Comparison of ENCODE assay signal across 8 cellular contexts in the genomic region with DNA sequence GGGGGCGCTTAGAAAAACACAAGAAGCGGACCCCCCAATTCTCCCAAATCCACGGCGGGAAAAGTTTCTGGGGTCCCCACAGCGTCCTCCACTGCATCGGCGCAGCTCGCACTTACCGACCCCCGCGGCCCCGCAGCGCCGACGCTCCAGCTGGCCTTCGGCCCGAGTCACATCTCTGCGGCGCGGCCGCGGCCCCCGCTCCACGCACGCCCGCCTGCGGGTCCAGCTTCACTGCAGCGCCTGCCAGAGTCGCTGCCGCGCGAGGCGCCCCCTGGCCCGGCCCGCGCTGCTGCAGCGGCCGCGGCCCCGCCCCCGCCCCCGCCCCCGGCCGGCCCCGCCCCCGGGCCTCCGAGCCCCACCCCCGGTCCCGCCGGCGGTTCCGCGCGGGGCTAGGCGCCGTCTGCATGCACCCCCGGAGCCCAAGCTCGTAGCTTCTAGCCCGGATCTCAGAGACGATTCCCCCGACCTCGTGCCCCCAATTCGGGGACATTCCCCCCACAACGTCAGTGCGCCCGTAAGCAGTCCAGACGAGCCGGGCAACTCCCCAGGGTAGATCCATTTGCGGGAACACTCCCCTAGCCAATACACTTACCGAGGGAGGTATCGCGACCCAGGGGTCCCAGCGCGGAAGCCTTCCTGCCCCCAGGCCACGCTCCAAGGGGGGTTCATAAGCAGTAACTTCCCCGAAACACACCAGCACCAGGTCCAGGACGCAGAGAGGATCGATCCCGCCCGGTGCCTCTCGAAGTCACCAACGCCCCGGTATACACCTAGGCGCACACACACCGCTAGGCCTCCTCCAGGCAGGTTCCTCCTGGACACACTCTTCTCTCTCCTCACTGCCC. TPM values are rescaled to one million over a fixed set of nuclear protein-coding genes. Genes with fewer than 3 reads are reported as not detected.
DNase-seq lines count a peak whose midpoint lies in the region; ATAC-seq and TF ChIP-seq lines count a peak whose summit lies in the region.

A gene with protein sequence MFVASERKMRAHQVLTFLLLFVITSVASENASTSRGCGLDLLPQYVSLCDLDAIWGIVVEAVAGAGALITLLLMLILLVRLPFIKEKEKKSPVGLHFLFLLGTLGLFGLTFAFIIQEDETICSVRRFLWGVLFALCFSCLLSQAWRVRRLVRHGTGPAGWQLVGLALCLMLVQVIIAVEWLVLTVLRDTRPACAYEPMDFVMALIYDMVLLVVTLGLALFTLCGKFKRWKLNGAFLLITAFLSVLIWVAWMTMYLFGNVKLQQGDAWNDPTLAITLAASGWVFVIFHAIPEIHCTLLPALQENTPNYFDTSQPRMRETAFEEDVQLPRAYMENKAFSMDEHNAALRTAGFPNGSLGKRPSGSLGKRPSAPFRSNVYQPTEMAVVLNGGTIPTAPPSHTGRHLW (minus strand): TSS at position 238 of the 845 bp plus-strand sequence. CDS start 12,003 bp downstream, outside the sequence.

- peak within 1 kb of the TSS; percentile 18 for H3K4me3 ChIP-seq in CD4-positive, CD25-positive, alpha-beta regulatory T cell (ENCODE audit: low read depth, low read length)

- peak within 1 kb of the TSS; percentile 52 to 85 (median 76) for H3K27ac Mint-ChIP-seq in CD4-positive, CD25-positive, alpha-beta regulatory T cell
- H3K27ac Mint-ChIP-seq in chondrocyte (ENCODE audit: unreplicated experiment): no peak within 1 kb of the TSS

- peaks cover 31% of the 10 kb centered on the region for H3K4me1 ChIP-seq in CD4-positive, CD25-positive, alpha-beta regulatory T cell (ENCODE audit: control insufficient read depth, insufficient read depth, low read length, poor library complexity, severe bottlenecking)

- no peaks in the 10 kb centered on the region for H3K9me3 ChIP-seq in CD4-positive, CD25-positive, alpha-beta regulatory T cell (ENCODE audit: control insufficient read depth in 2 of 2, low read length in 2 of 2)

- TF ChIP-seq CTCF in chondrocyte (IDR thresholded peaks at IDR 0.05): peak; percentile 51

- H3K4me3 Mint-ChIP-seq in CD4-positive, CD25-positive, alpha-beta regulatory T cell: peak within 1 kb of the TSS; percentile 80 to 91 (median 86)
- H3K4me3 Mint-ChIP-seq in chondrocyte (ENCODE audit: unreplicated experiment): peak within 1 kb of the TSS; percentile 73

- H3K4me1 Mint-ChIP-seq in CD4-positive, CD25-positive, alpha-beta regulatory T cell: peaks cover 0 to 28% (median 13%) of the 10 kb centered on the region in 4 donors
- peaks cover 19% of the 10 kb centered on the region for H3K4me1 Mint-ChIP-seq in chondrocyte (ENCODE audit: low read depth)

- H3K9me3 Mint-ChIP-seq in CD4-positive, CD25-positive, alpha-beta regulatory T cell: peaks cover 0 to 2% (median 0%) of the 10 kb centered on the region in 7 donors
- H3K9me3 Mint-ChIP-seq in chondrocyte (ENCODE audit: low read depth): no peaks in the 10 kb centered on the region

- no peaks in the 10 kb centered on the region for H3K36me3 ChIP-seq in CD4-positive, CD25-positive, alpha-beta regulatory T cell (ENCODE audit: control insufficient read depth, insufficient read depth, low read length)

- H3K27me3 Mint-ChIP-seq in CD4-positive, CD25-positive, alpha-beta regulatory T cell: peaks cover 36% of the 10 kb centered on the region
- H3K27me3 Mint-ChIP-seq in chondrocyte (ENCODE audit: low read depth): peaks cover 8% of the 10 kb centered on the region

- in situ Hi-C loops in KBM-7 (cut with MboI; ENCODE audit: low pct_unique_long_range_greater_than_20kb, low sequenced_read_pairs): loop anchor here (10.0 kb wide), 1 partner anchor 290 kb away; no protein-coding TSS in a partner anchor

- no peaks in the 10 kb centered on the region for H3K36me3 Mint-ChIP-seq in CD4-positive, CD25-positive, alpha-beta regulatory T cell
- H3K36me3 Mint-ChIP-seq in chondrocyte (ENCODE audit: low read depth): no peaks in the 10 kb centered on the region

- ATAC-seq in CD4-positive, CD25-positive, alpha-beta regulatory T cell (ENCODE audit: low read depth in 2 of 2): peak; percentile 58 to 72

- peak; percentile 36 to 41 (median 38) for DNase-seq in CD4-positive, CD25-positive, alpha-beta regulatory T cell
- DNase-seq in KBM-7 (peak; percentile 30), chondrocyte (ENCODE audit: low spot score) (no peak), COLO829 (ENCODE audit: low spot score) (no peak), RKO (ENCODE audit: low spot score) (no peak)
- peak in 3 of 4 experiments; percentile 8 to 25 (median 16) for DNase-seq in activated CD4-positive, CD25-positive, alpha-beta regulatory T cell (lab: John Stamatoyannopoulos, UW)
- DNase-seq in stimulated activated CD4-positive, alpha-beta T cell treated with anti-CD3 and anti-CD28 coated beads, Interleukin-12 subunit alpha, Interleukin-12 subunit beta, amount 100 ng/mL, for 4 hours: peak; percentile 40

- H3K27ac ChIP-seq in CD4-positive, CD25-positive, alpha-beta regulatory T cell (ENCODE audit: insufficient read depth, low read length, poor library complexity, severe bottlenecking): no peak within 1 kb of the TSS
- peak within 1 kb of the TSS; percentile 99 for H3K27ac ChIP-seq in layer of hippocampus (ENCODE audit: low read depth, low read length)

- peaks cover 4% of the 10 kb centered on the region for H3K27me3 ChIP-seq in CD4-positive, CD25-positive, alpha-beta regulatory T cell (ENCODE audit: control insufficient read depth, insufficient read depth, low read length)
- H3K27me3 ChIP-seq in layer of hippocampus (ENCODE audit: control insufficient read depth, insufficient read depth, low read length): no peaks in the 10 kb centered on the region

RNA-seq across cellular contexts. Expression of the gene that starts here (rescaled TPM):
- 0.42 TPM for total RNA-seq in CD4-positive, CD25-positive, alpha-beta regulatory T cell
- polyA plus RNA-seq in CD4-positive, CD25-positive, alpha-beta regulatory T cell: under 1 TPM in 3 of 4 donors, not detected in 1; 0.14 to 0.30 (median 0.22) TPM
- total RNA-seq in chondrocyte: 1.9 to 2.2 TPM (median 2.1 TPM) in 3 replicates

Comparison
In these comparisons a context has a peak if more than half of its experiments do, and no peak if none do; other contexts are left out.
1. Peak in DNase-seq, ATAC-seq and H3K4me3 ChIP-seq in CD4-positive, CD25-positive, alpha-beta regulatory T cell; RNA of the gene not detected or under 1 TPM.
2. DNase-seq: peak in KBM-7 (single experiment), activated CD4-positive, CD25-positive, alpha-beta regulatory T cell (3 of 4) and stimulated activated CD4-positive, alpha-beta T cell treated with anti-CD3 and anti-CD28 coated beads, Interleukin-12 subunit alpha, Interleukin-12 subunit beta, amount 100 ng/mL, for 4 hours (single experiment); none in chondrocyte (single experiment), COLO829 (single experiment) and RKO (single experiment).